ENCODE assay signal across 8 cellular contexts in the genomic region with DNA sequence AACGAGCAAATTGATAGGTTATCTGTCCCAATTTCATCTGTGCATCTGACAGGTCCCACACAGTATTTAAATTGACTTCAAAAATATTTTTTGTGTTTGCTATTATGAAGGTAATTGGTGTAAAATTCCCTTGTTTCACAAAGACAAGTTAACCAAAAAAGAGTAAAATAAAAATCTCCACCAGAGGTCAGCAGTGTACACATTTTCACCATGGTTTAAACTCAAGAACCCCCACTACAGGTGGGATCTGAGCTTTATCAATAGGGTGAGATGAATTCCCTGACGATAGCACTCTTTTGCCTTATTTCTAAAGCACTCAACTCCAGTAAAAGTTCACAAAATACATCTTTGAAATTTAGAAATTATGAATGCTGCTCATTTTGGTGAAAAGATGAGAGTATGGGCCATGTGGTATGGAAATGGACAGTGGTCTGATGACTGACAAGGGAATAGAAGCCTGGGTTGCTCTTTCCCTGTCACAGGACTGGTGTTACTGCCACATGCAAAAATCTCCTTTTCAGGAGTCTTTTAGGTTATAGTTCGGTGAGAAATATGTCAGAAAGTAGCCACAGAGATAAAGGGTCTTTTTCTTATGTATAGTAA.
DNase-seq lines count a peak whose midpoint lies in the region; ATAC-seq and TF ChIP-seq lines count a peak whose summit lies in the region.

No MANE protein-coding gene starts in this region.

- TF ChIP-seq CTCF in Peyer's patch (IDR thresholded peaks at IDR 0.05) (peak; percentile 18 to 38 (median 34)), fibroblast of the aortic adventitia (IDR thresholded peaks at IDR 0.05; ENCODE audit: insufficient read depth, low read length) (peak; percentile 43), thoracic aorta (IDR thresholded peaks at IDR 0.05) (peak; percentile 29), mucosa of descending colon (IDR thresholded peaks at IDR 0.05) (no peak)

- H3K9me3 ChIP-seq in Peyer's patch (peaks cover 0 to 5% (median 0%) of the 10 kb centered on the region in 4 donors), thoracic aorta (no peaks in the 10 kb centered on the region), mucosa of descending colon (no peaks in the 10 kb centered on the region)

- TF ChIP-seq POLR2A in Peyer's patch (IDR thresholded peaks at IDR 0.05): no peak

- DNase-seq in DMS53 (lab: John Stamatoyannopoulos, UW) (peak; percentile 76), Peyer's patch (no peak), fibroblast of the aortic adventitia (ENCODE audit: low read depth) (peak; percentile 20), thoracic aorta (ENCODE audit: low spot score) (no peak), mucosa of descending colon (no peak)
- DNase-seq in activated CD4-positive, alpha-beta T cell treated with anti-CD3 and anti-CD28 coated beads for 4 hours: no peak

- H3K27ac ChIP-seq in Peyer's patch (no peak overlapping the region), thoracic aorta (no peak overlapping the region)

- no peaks in the 10 kb centered on the region for H3K36me3 ChIP-seq in Peyer's patch
- H3K36me3 ChIP-seq in thoracic aorta: no peaks in the 10 kb centered on the region
- no peaks in the 10 kb centered on the region for H3K36me3 ChIP-seq in mucosa of descending colon (ENCODE audit: low read depth)

- H3K27me3 ChIP-seq in Peyer's patch: no peaks in the 10 kb centered on the region
- H3K27me3 ChIP-seq in thoracic aorta (replicated peaks; ENCODE audit: insufficient read depth): no peaks in the 10 kb centered on the region

- no peaks in the 10 kb centered on the region for H3K4me1 ChIP-seq in Peyer's patch
- no peaks in the 10 kb centered on the region for H3K4me1 ChIP-seq in thoracic aorta (ENCODE audit: control insufficient read depth in 1 of 2, low read depth in 2 of 2)
- no peaks in the 10 kb centered on the region for H3K4me1 ChIP-seq in mucosa of descending colon (ENCODE audit: low read depth)

- H3K4me3 ChIP-seq in Peyer's patch (no peak overlapping the region), fibroblast of the aortic adventitia (ENCODE audit: low read depth, low read length) (no peak overlapping the region), thoracic aorta (no peak overlapping the region), mucosa of descending colon (no peak overlapping the region)

- peak; percentile 65 for ATAC-seq in GM19467 (IDR thresholded peaks at IDR 0.05; ENCODE audit: unreplicated experiment)
- peak; percentile 77 for ATAC-seq in HG03571 (IDR thresholded peaks at IDR 0.05; ENCODE audit: unreplicated experiment)
- ATAC-seq in thoracic aorta (ENCODE audit: insufficient number of reproducible peaks, low FRiP score, low read depth): no peak
- no peak for ATAC-seq in mucosa of descending colon

- intact Hi-C loops in mucosa of descending colon (cut with DNase I, micrococcal nuclease): no loop called here

Comparison
In these comparisons a context has a peak if more than half of its experiments do, and no peak if none do; other contexts are left out.
1. DNase-seq: peak in DMS53 (single experiment) and fibroblast of the aortic adventitia (single experiment); none in Peyer's patch (0 of 3), thoracic aorta (single experiment), mucosa of descending colon (0 of 3) and activated CD4-positive, alpha-beta T cell treated with anti-CD3 and anti-CD28 coated beads for 4 hours (0 of 2).
2. ATAC-seq: peak in GM19467 (single experiment) and HG03571 (single experiment); none in thoracic aorta (single experiment) and mucosa of descending colon (single experiment).